In genomic region chr16:86625821-86626220, GRCh38 we compare ENCODE assay signal across 2 cellular contexts.
TF ChIP-seq lines count a peak whose summit lies in the region.

No MANE protein-coding gene starts in this region.

TF ChIP-seq in HepG2, 621 proteins besides CTCF, POLR2A, EP300 and RAD21:
- TF ChIP-seq BHLHE40 (IDR thresholded peaks at IDR 0.05; ENCODE audit: low read length) (0 out of 2 replicates have a peak, but pooled peaks have one; percentile 6), ZNF589 (CRISPR knock-in tag; conservative IDR thresholded peaks at IDR 0.05) (no peak)
TF ChIP-seq in HepG2: peak in this region for 1.

TF ChIP-seq in endothelial cell of umbilical vein, 7 proteins besides CTCF, POLR2A, EP300 and RAD21:
- no peak for TF ChIP-seq MAX (IDR thresholded peaks at IDR 0.05; ENCODE audit: insufficient read depth, insufficient read length)
- TF ChIP-seq POLR2AphosphoS5 (IDR thresholded peaks at IDR 0.05; ENCODE audit: insufficient read depth, low read depth, low read length), result no peak
- TF ChIP-seq FOS (IDR thresholded peaks at IDR 0.05; ENCODE audit: borderline replicate concordance, insufficient read depth, low read length), result no peak
- TF ChIP-seq MYC (IDR thresholded peaks at IDR 0.05; ENCODE audit: low read depth, low read length), result no peak
- no peak for TF ChIP-seq EZH2 (IDR thresholded peaks at IDR 0.05; ENCODE audit: borderline replicate concordance, low read depth, low read length, severe bottlenecking)
- TF ChIP-seq GATA2 (IDR thresholded peaks at IDR 0.05; ENCODE audit: insufficient read depth, insufficient read length, low read depth, low read length), result no peak
- no peak for TF ChIP-seq JUN (IDR thresholded peaks at IDR 0.05; ENCODE audit: borderline replicate concordance, insufficient read depth, insufficient read length, low read depth)
TF ChIP-seq in endothelial cell of umbilical vein: peak in this region for 0.
